In the genomic region with DNA sequence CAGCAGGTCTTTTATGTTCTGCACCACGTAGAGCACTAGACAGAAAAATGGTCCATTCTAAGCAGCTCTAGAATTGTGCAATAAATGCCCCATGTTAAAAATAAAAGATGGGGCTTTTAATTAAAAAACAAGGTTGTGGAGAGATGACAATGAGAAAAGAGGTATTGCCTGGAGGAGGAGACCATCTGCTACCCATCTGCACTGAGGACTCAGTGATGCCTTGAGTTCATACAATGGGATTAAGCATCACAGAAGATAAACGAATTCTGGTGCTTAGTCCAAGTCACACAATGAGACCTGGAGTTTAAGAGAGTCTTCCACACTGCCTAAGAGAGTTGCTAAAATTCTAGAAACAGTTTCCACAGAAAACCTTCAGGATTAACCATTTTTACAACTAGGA, we compare ENCODE assay signal across 15 cellular contexts.
DNase-seq lines count a peak whose midpoint lies in the region; TF ChIP-seq lines count a peak whose summit lies in the region.
"Had no signal": no experiment of that assay in that cellular context is flagged by ENCODE, and none has a peak within 500 bp of the region (broad histone marks: within the 10 kb centered on the region; RNA-seq: fewer than 3 reads in every experiment).

No MANE protein-coding gene starts in this region.

- no peaks in the 10 kb centered on the region for H3K36me3 Mint-ChIP-seq in nephron (ENCODE audit: low read depth)

- no peak overlapping the region for H3K4me3 Mint-ChIP-seq in nephron
- H3K4me3 Mint-ChIP-seq: CD8-positive, alpha-beta memory T cell had no signal

- H3K9me3 Mint-ChIP-seq in nephron: no peaks in the 10 kb centered on the region
- H3K9me3 Mint-ChIP-seq: CD8-positive, alpha-beta memory T cell had no signal

- H3F3A ChIP-seq in GM23248 (ENCODE audit: insufficient read depth): 0 out of 2 replicates have a peak, but pooled peaks cover 6% of the 10 kb centered on the region

- no peaks in the 10 kb centered on the region for H3K9me2 ChIP-seq in GM23248 (ENCODE audit: insufficient read depth)

- no peak overlapping the region for H3K4me3 ChIP-seq in GM23248

- peak overlapping the region; percentile 83 for H3K27ac ChIP-seq in VCaP
- H3K27ac ChIP-seq in GM23248: no peak overlapping the region
- H3K27ac ChIP-seq: 22Rv1, KMS-11 had no signal

- 51 to 57% methylated on average over 2 of the region's 2 CpGs for WGBS in GM23248 (ENCODE audit: low coverage in 1 of 2, low lambda C conversion rate in 2 of 2, missing lambda C conversion rate in 2 of 2), 2 experiments

- TF ChIP-seq CTCF in VCaP (conservative IDR thresholded peaks at IDR 0.05) (no peak), nephron (IDR thresholded peaks at IDR 0.05; ENCODE audit: unreplicated experiment in 3 of 3) (no peak)

- H3K27me3 ChIP-seq in GM23248 (replicated peaks; ENCODE audit: insufficient read depth): no peaks in the 10 kb centered on the region

- no peaks in the 10 kb centered on the region for H3K9me3 ChIP-seq in GM23248 (ENCODE audit: low read depth)

- H3K4me2 ChIP-seq in GM23248 (ENCODE audit: unreplicated experiment): no peak overlapping the region
- H3K4me2 ChIP-seq: KMS-11 had no signal

- H3K79me2 ChIP-seq in GM23248 (ENCODE audit: insufficient read depth): peaks cover 87% of the 10 kb centered on the region

- no peaks in the 10 kb centered on the region for H3K36me3 ChIP-seq in GM23248 (ENCODE audit: low read depth)

- peaks cover 28% of the 10 kb centered on the region for H3K4me1 Mint-ChIP-seq in nephron

- DNase-seq in DMS 273 (lab: John Stamatoyannopoulos, UW; ENCODE audit: unreplicated experiment) (peak; percentile 23), DMS 273 treated with DMSO at 0.1 percent for 48 hours (lab: John Stamatoyannopoulos, UW) (no peak), T-helper 1 cell (no peak), GM23248 (no peak), RPMI8226 (no peak)
- DNase-seq in activated CD4-positive, alpha-beta T cell treated with anti-CD3 and anti-CD28 coated beads, Interleukin-2, amount 50 U/mL, for 4 hours: no peak
- DNase-seq: CD8-positive, alpha-beta memory T cell; GOT3; NCI-H1436; NCI-H774; SW 1271 had no signal

- H4K20me1 ChIP-seq in GM23248 (ENCODE audit: insufficient read depth): no peaks in the 10 kb centered on the region

- peaks cover 3% of the 10 kb centered on the region for H3K27me3 Mint-ChIP-seq in nephron (ENCODE audit: low read depth)
- H3K27me3 Mint-ChIP-seq: CD8-positive, alpha-beta memory T cell had no signal

- H3K9ac ChIP-seq in GM23248: no peak overlapping the region
- H3K9ac ChIP-seq: KMS-11 had no signal

- H3K27ac Mint-ChIP-seq in nephron: peak overlapping the region; percentile 66 to 91 (median 71)

- in situ Hi-C loops in GM23248 (cut with MboI): no loop called here

- no peak overlapping the region for H2AFZ ChIP-seq in GM23248

- no peaks in the 10 kb centered on the region for H3K4me1 ChIP-seq in GM23248 (ENCODE audit: insufficient read depth)
